2 cellular contexts compared by ENCODE assay signal in the genomic region with DNA sequence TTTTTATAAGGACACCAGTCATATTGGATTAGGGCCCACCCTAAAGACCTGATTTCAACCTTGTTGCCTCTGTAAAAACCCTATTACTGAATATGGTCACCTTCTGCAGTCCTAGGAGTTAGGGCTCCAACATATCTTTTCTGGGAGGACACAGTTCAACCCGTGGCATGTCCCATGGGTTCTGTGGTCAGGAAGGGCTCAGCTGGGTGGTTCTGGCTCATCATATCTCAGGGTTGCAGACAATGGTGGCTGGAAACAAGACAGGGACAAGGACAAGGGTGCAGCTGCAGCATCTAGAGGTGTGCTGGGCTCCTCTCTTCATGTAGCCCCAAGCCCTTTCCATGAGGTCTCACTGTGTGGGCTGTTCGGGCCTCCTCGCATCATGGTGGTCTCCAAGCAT.
TF ChIP-seq lines count a peak whose summit lies in the region.

No MANE protein-coding gene starts in this region.

TF ChIP-seq in GM23338, 12 proteins besides CTCF, POLR2A, EP300 and RAD21 (continued from another document):
- peak; percentile 59 for TF ChIP-seq ZNF331 (CRISPR knock-in tag; IDR thresholded peaks at IDR 0.05; ENCODE audit: low read depth)

TF ChIP-seq in IMR-90, 13 proteins besides CTCF, POLR2A, EP300 and RAD21 (continued from another document):
- TF ChIP-seq MAZ (IDR thresholded peaks at IDR 0.05; ENCODE audit: borderline replicate concordance, low read depth, low read length) (no peak), MAFK (IDR thresholded peaks at IDR 0.05; ENCODE audit: low read depth, low read length) (no peak), BHLHE40 (IDR thresholded peaks at IDR 0.05; ENCODE audit: low read depth, low read length) (no peak), CEBPB (IDR thresholded peaks at IDR 0.05; ENCODE audit: low read depth, low read length) (no peak), RFX5 (IDR thresholded peaks at IDR 0.05; ENCODE audit: low read depth, low read length) (no peak), NFE2L2 (IDR thresholded peaks at IDR 0.05; ENCODE audit: low read depth, low read length) (no peak), CHD1 (IDR thresholded peaks at IDR 0.05; ENCODE audit: low read depth, low read length) (no peak)
- TF ChIP-seq, protein P1, sequence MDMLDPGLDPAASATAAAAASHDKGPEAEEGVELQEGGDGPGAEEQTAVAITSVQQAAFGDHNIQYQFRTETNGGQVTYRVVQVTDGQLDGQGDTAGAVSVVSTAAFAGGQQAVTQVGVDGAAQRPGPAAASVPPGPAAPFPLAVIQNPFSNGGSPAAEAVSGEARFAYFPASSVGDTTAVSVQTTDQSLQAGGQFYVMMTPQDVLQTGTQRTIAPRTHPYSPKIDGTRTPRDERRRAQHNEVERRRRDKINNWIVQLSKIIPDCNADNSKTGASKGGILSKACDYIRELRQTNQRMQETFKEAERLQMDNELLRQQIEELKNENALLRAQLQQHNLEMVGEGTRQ (IDR thresholded peaks at IDR 0.05; ENCODE audit: low read depth, low read length) = no peak
- TF ChIP-seq, protein P2, sequence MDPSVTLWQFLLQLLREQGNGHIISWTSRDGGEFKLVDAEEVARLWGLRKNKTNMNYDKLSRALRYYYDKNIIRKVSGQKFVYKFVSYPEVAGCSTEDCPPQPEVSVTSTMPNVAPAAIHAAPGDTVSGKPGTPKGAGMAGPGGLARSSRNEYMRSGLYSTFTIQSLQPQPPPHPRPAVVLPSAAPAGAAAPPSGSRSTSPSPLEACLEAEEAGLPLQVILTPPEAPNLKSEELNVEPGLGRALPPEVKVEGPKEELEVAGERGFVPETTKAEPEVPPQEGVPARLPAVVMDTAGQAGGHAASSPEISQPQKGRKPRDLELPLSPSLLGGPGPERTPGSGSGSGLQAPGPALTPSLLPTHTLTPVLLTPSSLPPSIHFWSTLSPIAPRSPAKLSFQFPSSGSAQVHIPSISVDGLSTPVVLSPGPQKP (IDR thresholded peaks at IDR 0.05; ENCODE audit: borderline replicate concordance, low read depth, low read length) = no peak
